Comparison of ENCODE assay signal across 7 cellular contexts in the genomic region with DNA sequence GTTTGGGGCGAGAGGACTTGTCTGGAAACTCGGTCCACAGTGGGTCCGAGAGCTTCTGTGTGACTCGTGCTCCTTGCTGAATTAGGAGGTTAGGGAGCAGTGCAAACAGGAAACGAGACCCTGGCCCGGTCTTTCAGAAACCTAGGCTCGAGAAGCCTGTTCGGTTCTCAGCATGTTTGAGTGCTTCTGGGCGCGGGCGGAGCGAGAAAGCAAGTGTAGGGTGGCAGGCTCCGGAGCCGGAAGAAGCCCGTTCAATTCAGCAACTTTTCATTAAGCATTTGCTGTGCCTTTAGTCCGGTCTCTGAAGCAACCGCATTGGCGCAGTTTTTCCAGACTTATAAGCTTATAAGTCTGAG. TPM values are rescaled to one million over a fixed set of nuclear protein-coding genes. Genes with fewer than 3 reads are reported as not detected.
DNase-seq lines count a peak whose midpoint lies in the region; ATAC-seq and TF ChIP-seq lines count a peak whose summit lies in the region.

No MANE protein-coding gene starts in this region.

- H3K36me3 Mint-ChIP-seq in stimulated activated naive B cell treated with anti-CD40 and anti-IgM and Interleukin-4, amounts not matched to agents 10 μg/mL and 1 μg/mL and 100 μg/mL, for 72 hours = peaks cover 22 to 32% of the 10 kb centered on the region in 2 donors

- ATAC-seq in GM19372 (IDR thresholded peaks at IDR 0.05; ENCODE audit: low read depth, unreplicated experiment) (peak; percentile 6), HG03469 (IDR thresholded peaks at IDR 0.05; ENCODE audit: unreplicated experiment) (peak; percentile 6), mucosa of descending colon (peak; percentile 46)
- ATAC-seq in activated CD4-positive, CD25-positive, alpha-beta regulatory T cell treated with anti-CD3 and anti-CD28 coated beads, Interleukin-2, amount 50 U/mL, for 24 hours = peak; percentile 2 to 11
- ATAC-seq in stimulated activated naive B cell treated with anti-CD40 and anti-IgM and Interleukin-4, amounts not matched to agents 10 μg/mL and 1 μg/mL and 100 μg/mL, for 72 hours (replicated peaks) = peak; percentile 26 to 29

- no peaks in the 10 kb centered on the region for H3K36me3 ChIP-seq in mucosa of descending colon (ENCODE audit: low read depth)

- peak overlapping the region; percentile 94 for H3K27ac Mint-ChIP-seq in stimulated activated naive B cell treated with anti-CD40 and anti-IgM and Interleukin-4, amounts not matched to agents 10 μg/mL and 1 μg/mL and 100 μg/mL, for 72 hours

- no peaks in the 10 kb centered on the region for H3K27me3 Mint-ChIP-seq in stimulated activated naive B cell treated with anti-CD40 and anti-IgM and Interleukin-4, amounts not matched to agents 10 μg/mL and 1 μg/mL and 100 μg/mL, for 72 hours

- peaks cover 33 to 53% of the 10 kb centered on the region in 2 donors for H3K4me1 Mint-ChIP-seq in stimulated activated naive B cell treated with anti-CD40 and anti-IgM and Interleukin-4, amounts not matched to agents 10 μg/mL and 1 μg/mL and 100 μg/mL, for 72 hours

- peak overlapping the region; percentile 88 to 89 for H3K4me3 Mint-ChIP-seq in stimulated activated naive B cell treated with anti-CD40 and anti-IgM and Interleukin-4, amounts not matched to agents 10 μg/mL and 1 μg/mL and 100 μg/mL, for 72 hours

- H3K9me3 ChIP-seq in mucosa of descending colon = no peaks in the 10 kb centered on the region

- H3K9me3 Mint-ChIP-seq in stimulated activated naive B cell treated with anti-CD40 and anti-IgM and Interleukin-4, amounts not matched to agents 10 μg/mL and 1 μg/mL and 100 μg/mL, for 72 hours = no peaks in the 10 kb centered on the region

- DNase-seq in dermis blood vessel endothelial cell = peak; percentile 53
- DNase-seq in mucosa of descending colon = peak in 2 of 3 donors; percentile 49 to 63
- peak; percentile 9 for DNase-seq in stimulated activated naive B cell treated with anti-CD40 and anti-IgM and Interleukin-4, amounts not matched to agents 10 μg/mL and 1 μg/mL and 100 μg/mL, for 72 hours
- no peak for DNase-seq in NCI-H446 (lab: John Stamatoyannopoulos, UW)

- peak overlapping the region; percentile 97 for H3K4me3 ChIP-seq in mucosa of descending colon

- intact Hi-C loops in mucosa of descending colon (cut with DNase I, micrococcal nuclease) = no loop called here

- TF ChIP-seq CTCF in mucosa of descending colon (IDR thresholded peaks at IDR 0.05) = no peak

- H3K4me1 ChIP-seq in mucosa of descending colon (ENCODE audit: low read depth) = peaks cover 28% of the 10 kb centered on the region

RNA-seq across cellular contexts. Expression of a gene that starts 0.5 kb away (rescaled TPM):
- total RNA-seq in dermis blood vessel endothelial cell (338 and 359 TPM in 2 replicates), mucosa of descending colon (100 to 1,000 TPM; 165 to 206 (median 174) TPM)

RNA-seq across cellular contexts. Expression of a gene that starts 22.1 kb away (rescaled TPM):
- total RNA-seq in dermis blood vessel endothelial cell (under 0.01 and 0.19 TPM in 2 replicates), mucosa of descending colon (under 1 TPM in 1 of 3 donors, not detected in 2; 0.25 TPM)

RNA-seq across cellular contexts. Expression of a gene that starts 54.7 kb away (rescaled TPM):
- total RNA-seq in dermis blood vessel endothelial cell (32.4 and 45.6 TPM in 2 replicates), mucosa of descending colon (10 to 100 TPM; 28.1 to 58.4 (median 37.5) TPM)

Comparison
In these comparisons a context has a peak if more than half of its experiments do, and no peak if none do; other contexts are left out.
1. DNase-seq: peak in dermis blood vessel endothelial cell (single experiment), mucosa of descending colon (2 of 3) and stimulated activated naive B cell treated with anti-CD40 and anti-IgM and Interleukin-4, amounts not matched to agents 10 μg/mL and 1 μg/mL and 100 μg/mL, for 72 hours (single experiment); none in NCI-H446 (0 of 2).
2. Peak in every context shown above with its lines, with median percentiles within 50 percentile points of each other: ATAC-seq.